ENCODE assay signal across 9 cellular contexts in genomic region chr5:98770911-98771322, GRCh38. TPM values are rescaled to one million over a fixed set of nuclear protein-coding genes. Genes with fewer than 3 reads are reported as not detected.
A peak's percentile ranks its signal among the peaks of the same experiment; 100 is the strongest.
DNase-seq lines count a peak whose midpoint lies in the region; ATAC-seq and TF ChIP-seq lines count a peak whose summit lies in the region.
"Had no signal": no experiment of that assay in that cellular context is flagged by ENCODE, and none has a peak within 500 bp of the region (broad histone marks: within the 10 kb centered on the region; RNA-seq: fewer than 3 reads in every experiment).

No MANE protein-coding gene starts in this region.

- H3K36me3 ChIP-seq in rectal smooth muscle tissue (ENCODE audit: control insufficient read depth, insufficient read depth, low read length): no peaks in the 10 kb centered on the region

- H3K4me3 Mint-ChIP-seq in activated naive CD4-positive, alpha-beta T cell treated with anti-CD3 and anti-CD28 coated beads, Interleukin-2, amount 10 ng/mL, durations not matched to agents 7 days and 5 days: peak overlapping the region; percentile 81

- H3K27ac Mint-ChIP-seq in activated naive CD4-positive, alpha-beta T cell treated with anti-CD3 and anti-CD28 coated beads, Interleukin-2, amount 10 ng/mL, durations not matched to agents 7 days and 5 days: peak overlapping the region; percentile 62
- peak overlapping the region in 1 of 2 donors; percentile 69 for H3K27ac Mint-ChIP-seq in activated naive CD4-positive, alpha-beta T cell treated with anti-CD3 and anti-CD28 coated beads, Interleukin-2, amount 50 U/mL, for 72 hours

- H3K4me3 ChIP-seq in fibroblast of pulmonary artery (replicated peaks; ENCODE audit: low read depth, low read length) (peak overlapping the region; percentile 80), rectal smooth muscle tissue (ENCODE audit: low read length) (peak overlapping the region; percentile 86)

- peaks cover 82% of the 10 kb centered on the region for H3K27me3 Mint-ChIP-seq in activated naive CD4-positive, alpha-beta T cell treated with anti-CD3 and anti-CD28 coated beads, Interleukin-2, amount 10 ng/mL, durations not matched to agents 7 days and 5 days

- no peaks in the 10 kb centered on the region for H3K27me3 ChIP-seq in rectal smooth muscle tissue (ENCODE audit: control insufficient read depth, insufficient read depth, low read length)
- H3K27me3 ChIP-seq: foreskin keratinocyte had no signal

- no peak for DNase-seq in activated naive CD4-positive, alpha-beta T cell treated with anti-CD3 and anti-CD28 coated beads, Interleukin-2, amount 10 ng/mL, durations not matched to agents 7 days and 5 days
- no peak for DNase-seq in activated naive CD4-positive, alpha-beta T cell treated with anti-CD3 and anti-CD28 coated beads, Interleukin-2, amount 50 U/mL, for 72 hours (ENCODE audit: low spot score in 2 of 2)
- DNase-seq in SW480 (ENCODE audit: low spot score) (peak; percentile 47), fibroblast of pulmonary artery (ENCODE audit: low read depth) (peak; percentile 45), posterior cingulate gyrus (no peak)
- DNase-seq in activated CD4-positive, alpha-beta T cell treated with anti-CD3 and anti-CD28 coated beads for 1 hour: no peak

- H3K36me3 Mint-ChIP-seq in activated naive CD4-positive, alpha-beta T cell treated with anti-CD3 and anti-CD28 coated beads, Interleukin-2, amount 10 ng/mL, durations not matched to agents 7 days and 5 days: peaks cover 2% of the 10 kb centered on the region
- peaks cover 0 to 11% of the 10 kb centered on the region in 2 donors for H3K36me3 Mint-ChIP-seq in activated naive CD4-positive, alpha-beta T cell treated with anti-CD3 and anti-CD28 coated beads, Interleukin-2, amount 50 U/mL, for 72 hours

- TF ChIP-seq CTCF in fibroblast of pulmonary artery (IDR thresholded peaks at IDR 0.05; ENCODE audit: low read length, missing control alignments): no peak

- peak overlapping the region; percentile 24 for H3K9ac ChIP-seq in rectal smooth muscle tissue (ENCODE audit: low read length)

- peak overlapping the region; percentile 72 for H3K27ac ChIP-seq in rectal smooth muscle tissue (ENCODE audit: low read depth, low read length)
- H3K27ac ChIP-seq: foreskin keratinocyte had no signal

- CTCF ChIA-PET in activated naive CD4-positive, alpha-beta T cell treated with anti-CD3 and anti-CD28 coated beads, Interleukin-2, amount 10 ng/mL, durations not matched to agents 7 days and 5 days (lab: Charles Lee): interaction anchor here (0.9 to 6.7 kb wide), 8 partner anchors 12 to 1474 kb away, joined by 3 to 61 read pairs (median 4); no protein-coding TSS in a partner anchor

- intact Hi-C loops in posterior cingulate gyrus (cut with DNase I): loop anchor here (1.0 to 10.0 kb wide), 4 partner anchors 154 to 1836 kb away; partner anchors contain the start of genes CHD1 and LNPEP

- no peaks in the 10 kb centered on the region for H3K9me3 Mint-ChIP-seq in activated naive CD4-positive, alpha-beta T cell treated with anti-CD3 and anti-CD28 coated beads, Interleukin-2, amount 10 ng/mL, durations not matched to agents 7 days and 5 days
- no peaks in the 10 kb centered on the region for H3K9me3 Mint-ChIP-seq in activated naive CD4-positive, alpha-beta T cell treated with anti-CD3 and anti-CD28 coated beads, Interleukin-2, amount 50 U/mL, for 72 hours

- H3K4me1 Mint-ChIP-seq in activated naive CD4-positive, alpha-beta T cell treated with anti-CD3 and anti-CD28 coated beads, Interleukin-2, amount 10 ng/mL, durations not matched to agents 7 days and 5 days: peaks cover 66% of the 10 kb centered on the region

- ATAC-seq in activated naive CD4-positive, alpha-beta T cell treated with anti-CD3 and anti-CD28 coated beads, Interleukin-2, amount 50 U/mL, for 72 hours: no peak
- no peak for ATAC-seq in HG02798 (IDR thresholded peaks at IDR 0.05; ENCODE audit: poor library complexity, unreplicated experiment)
- ATAC-seq: foreskin keratinocyte had no signal

- H3K4me1 ChIP-seq in rectal smooth muscle tissue (ENCODE audit: control insufficient read depth, insufficient read depth, low read length): no peaks in the 10 kb centered on the region

RNA-seq across cellular contexts. Expression of gene RGMB, which starts 2.5 kb away (rescaled TPM):
- 1 to 10 TPM; 2.9 to 3.7 TPM for total RNA-seq in activated naive CD4-positive, alpha-beta T cell treated with anti-CD3 and anti-CD28 coated beads, Interleukin-2, amount 50 U/mL, for 72 hours

Comparison
In these comparisons a context has a peak if more than half of its experiments do, and no peak if none do; other contexts are left out.
1. DNase-seq: peak in SW480 (single experiment) and fibroblast of pulmonary artery (single experiment); none in activated naive CD4-positive, alpha-beta T cell treated with anti-CD3 and anti-CD28 coated beads, Interleukin-2, amount 10 ng/mL, durations not matched to agents 7 days and 5 days (single experiment), activated naive CD4-positive, alpha-beta T cell treated with anti-CD3 and anti-CD28 coated beads, Interleukin-2, amount 50 U/mL, for 72 hours (0 of 2), posterior cingulate gyrus (0 of 10) and activated CD4-positive, alpha-beta T cell treated with anti-CD3 and anti-CD28 coated beads for 1 hour (single experiment).